Comparison of ENCODE assay signal across 28 cellular contexts in genomic region chrX:45129055-45129454, GRCh38.
"Had no signal": no experiment of that assay in that cellular context is flagged by ENCODE, and none has a peak within 500 bp of the region (broad histone marks: within the 10 kb centered on the region; RNA-seq: fewer than 3 reads in every experiment).

No MANE protein-coding gene starts in this region.

- H3K27me3 ChIP-seq: neural progenitor cell, ovary, stomach, thyroid gland, tibial nerve, upper lobe of left lung, vagina had no signal

- H3K9ac ChIP-seq: neural progenitor cell, parathyroid adenoma had no signal

- H3K4me3 Mint-ChIP-seq: natural killer cell; nephron; neural progenitor cell; stimulated activated effector memory CD8-positive, alpha-beta T cell treated with anti-CD3 and anti-CD28 coated beads, Interleukin-12 subunit alpha, Interleukin-12 subunit beta, amount 100 ng/mL, for 72 hours; stimulated activated naive B cell treated with anti-CD40 and anti-IgM and Interleukin-4, amounts not matched to agents 10 μg/mL and 1 μg/mL and 100 μg/mL, for 72 hours; stimulated activated naive CD8-positive, alpha-beta T cell treated with anti-CD3 and anti-CD28 coated beads, Interleukin-15, Interleukin-2, amounts not matched to agents 100 ng/mL and 50 ng/mL, for 24 hours had no signal

- H3K4me2 ChIP-seq: neural progenitor cell had no signal

- H3K27me3 Mint-ChIP-seq: progenitor cell of endocrine pancreas had no signal

- H3K27ac Mint-ChIP-seq: natural killer cell; nephron; neural progenitor cell; progenitor cell of endocrine pancreas; stimulated activated effector memory CD8-positive, alpha-beta T cell treated with anti-CD3 and anti-CD28 coated beads, Interleukin-12 subunit alpha, Interleukin-12 subunit beta, amount 100 ng/mL, for 72 hours; stimulated activated naive B cell treated with anti-CD40 and anti-IgM and Interleukin-4, amounts not matched to agents 10 μg/mL and 1 μg/mL and 100 μg/mL, for 72 hours; stimulated activated naive CD8-positive, alpha-beta T cell treated with anti-CD3 and anti-CD28 coated beads, Interleukin-15, Interleukin-2, amounts not matched to agents 100 ng/mL and 50 ng/mL, for 24 hours had no signal

- H2AFZ ChIP-seq: neural progenitor cell, parathyroid adenoma had no signal

- H3K79me2 ChIP-seq: parathyroid adenoma had no signal

- H3K4me1 Mint-ChIP-seq: natural killer cell; nephron; neural progenitor cell; stimulated activated effector memory CD8-positive, alpha-beta T cell treated with anti-CD3 and anti-CD28 coated beads, Interleukin-12 subunit alpha, Interleukin-12 subunit beta, amount 100 ng/mL, for 72 hours; stimulated activated naive B cell treated with anti-CD40 and anti-IgM and Interleukin-4, amounts not matched to agents 10 μg/mL and 1 μg/mL and 100 μg/mL, for 72 hours had no signal

- ATAC-seq: natural killer cell; psoas muscle; right cardiac atrium; sciatic nerve; stimulated activated effector memory CD8-positive, alpha-beta T cell treated with anti-CD3 and anti-CD28 coated beads, Interleukin-12 subunit alpha, Interleukin-12 subunit beta, amount 100 ng/mL, for 72 hours; stimulated activated naive B cell treated with anti-CD40 and anti-IgM and Interleukin-4, amounts not matched to agents 10 μg/mL and 1 μg/mL and 100 μg/mL, for 72 hours had no signal

- H3K36me3 Mint-ChIP-seq: natural killer cell; neural progenitor cell; stimulated activated effector memory CD8-positive, alpha-beta T cell treated with anti-CD3 and anti-CD28 coated beads, Interleukin-12 subunit alpha, Interleukin-12 subunit beta, amount 100 ng/mL, for 72 hours had no signal

- H3K4me1 ChIP-seq: neural progenitor cell, parathyroid adenoma, psoas muscle, stomach, thyroid gland, tibial nerve, upper lobe of left lung, vagina had no signal

- DNase-seq: natural killer cell; occipital lobe; ovary; posterior cingulate gyrus; psoas muscle; right cardiac atrium; stimulated activated CD4-positive, alpha-beta T cell treated with anti-CD3 and anti-CD28 coated beads, Interleukin-15, amount 100 ng/mL, for 24 hours; stimulated activated CD4-positive, alpha-beta T cell treated with anti-CD3 and anti-CD28 coated beads, Interleukin-2, amount 100 ng/mL, for 24 hours; stimulated activated CD4-positive, alpha-beta T cell treated with anti-CD3 and anti-CD28 coated beads, Interleukin-2, amount 100 ng/mL, for 48 hours; stimulated activated CD4-positive, alpha-beta T cell treated with anti-CD3 and anti-CD28 coated beads, Interleukin-4, amount 100 ng/mL, for 24 hours; stimulated activated naive B cell treated with anti-CD40 and anti-IgM and Interleukin-4, amounts not matched to agents 10 μg/mL and 1 μg/mL and 100 μg/mL, for 72 hours; stimulated activated naive CD4-positive, alpha-beta T cell treated with Interleukin-2 at 50 U/mL for 16 hours; stomach; thyroid gland; trophoblast cell; upper lobe of left lung had no signal

- FAIRE-seq: urothelium cell line had no signal

- H3K27ac ChIP-seq: neural progenitor cell, ovary, parathyroid adenoma, psoas muscle, skin epidermis, stomach, thoracic aorta, thyroid gland, tibial nerve, upper lobe of left lung, vagina had no signal

- H3K9me3 ChIP-seq: thoracic aorta, thyroid gland, tibial nerve, upper lobe of left lung, vagina had no signal

- H3K36me3 ChIP-seq: neural progenitor cell, ovary, stomach, thoracic aorta, thyroid gland, tibial nerve, upper lobe of left lung, vagina had no signal

- H3K4me3 ChIP-seq: neural progenitor cell, ovary, psoas muscle, skin epidermis, stomach, thoracic aorta, thyroid gland, tibial nerve, upper lobe of left lung, vagina had no signal
